12 cellular contexts compared by ENCODE assay signal in the genomic region with DNA sequence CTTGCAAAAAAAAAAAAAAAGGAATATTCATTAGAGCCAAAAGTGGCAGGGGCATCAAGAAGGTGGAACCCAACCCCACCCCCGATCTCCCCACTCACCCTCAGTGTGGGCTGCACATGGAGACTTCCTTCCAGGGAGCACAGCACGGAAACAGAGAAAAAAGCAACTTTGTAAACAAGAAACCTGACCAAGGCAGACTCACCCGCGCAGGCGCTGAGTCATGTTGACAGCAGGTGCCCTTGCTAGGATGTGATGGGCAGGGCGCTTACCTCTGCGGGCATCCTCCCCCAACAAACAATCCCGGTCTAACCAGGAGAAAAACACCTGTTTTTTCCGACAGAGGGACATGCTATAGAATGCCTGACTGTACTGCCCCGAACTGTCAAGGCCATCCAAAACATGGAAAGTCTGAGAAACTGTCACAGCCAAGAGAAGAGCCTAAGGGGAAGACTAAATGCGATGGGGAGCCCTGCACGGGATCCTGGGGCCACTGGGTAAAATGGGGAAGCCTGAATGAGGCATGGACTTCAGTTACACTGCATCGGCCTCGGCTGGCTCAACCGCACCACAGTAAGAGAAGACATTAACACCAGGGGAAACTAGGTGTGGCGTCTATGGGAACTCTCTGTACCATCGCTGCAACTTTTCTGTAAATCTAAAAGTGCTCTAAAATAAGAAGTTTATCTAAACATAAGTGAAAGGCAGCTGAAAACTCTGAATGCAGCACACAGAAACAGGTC.
A peak's percentile ranks its signal among the peaks of the same experiment; 100 is the strongest.
DNase-seq lines count a peak whose midpoint lies in the region; ATAC-seq and TF ChIP-seq lines count a peak whose summit lies in the region.
"Had no signal": no experiment of that assay in that cellular context is flagged by ENCODE, and none has a peak within 500 bp of the region (broad histone marks: within the 10 kb centered on the region; RNA-seq: fewer than 3 reads in every experiment).

No MANE protein-coding gene starts in this region.

- H3K4me1 ChIP-seq in breast epithelium (no peaks in the 10 kb centered on the region), stomach (peaks cover 0 to 10% (median 9%) of the 10 kb centered on the region in 4 donors)

- H3K27me3 ChIP-seq in breast epithelium = peaks cover 0 to 16% of the 10 kb centered on the region in 2 donors
- peaks cover 12 to 64% (median 48%) of the 10 kb centered on the region in 3 donors for H3K27me3 ChIP-seq in stomach

- H3K36me3 ChIP-seq in breast epithelium (no peaks in the 10 kb centered on the region), stomach (no peaks in the 10 kb centered on the region)
- H3K36me3 ChIP-seq: neutrophil had no signal

- no peaks in the 10 kb centered on the region for H3K36me3 Mint-ChIP-seq in MCF 10A (ENCODE audit: insufficient read depth, unreplicated experiment)
- H3K36me3 Mint-ChIP-seq in activated CD8-positive, alpha-beta T cell treated with anti-CD3 and anti-CD28 coated beads, Interleukin-2, amount 10 ng/mL, durations not matched to agents 7 days and 5 days (ENCODE audit: low read depth) = no peaks in the 10 kb centered on the region
- H3K36me3 Mint-ChIP-seq: CD4-positive, alpha-beta memory T cell had no signal

- BruUV-seq in MCF 10A (replicated peaks; lab: Mats Ljungman, UMichigan) = no TSS peak

- ATAC-seq in activated CD8-positive, alpha-beta T cell treated with anti-CD3 and anti-CD28 coated beads, Interleukin-2, amount 10 ng/mL, durations not matched to agents 7 days and 5 days = peak; percentile 38
- ATAC-seq in HG02798 (IDR thresholded peaks at IDR 0.05; ENCODE audit: poor library complexity, unreplicated experiment) (no peak), GM19467 (IDR thresholded peaks at IDR 0.05; ENCODE audit: unreplicated experiment) (no peak)
- ATAC-seq: left ventricle myocardium superior had no signal

- no peak overlapping the region for H3K4me3 Mint-ChIP-seq in MCF 10A (ENCODE audit: unreplicated experiment)
- no peak overlapping the region for H3K4me3 Mint-ChIP-seq in activated CD8-positive, alpha-beta T cell treated with anti-CD3 and anti-CD28 coated beads, Interleukin-2, amount 10 ng/mL, durations not matched to agents 7 days and 5 days
- H3K4me3 Mint-ChIP-seq: activated T-cell treated with anti-CD3 and anti-CD28 coated beads, Interleukin-2, amount 50 U/mL, for 24 hours had no signal

- no peak overlapping the region for H3K27ac Mint-ChIP-seq in MCF 10A (ENCODE audit: low read depth, unreplicated experiment)
- no peak overlapping the region for H3K27ac Mint-ChIP-seq in activated CD8-positive, alpha-beta T cell treated with anti-CD3 and anti-CD28 coated beads, Interleukin-2, amount 10 ng/mL, durations not matched to agents 7 days and 5 days
- H3K27ac Mint-ChIP-seq: activated T-cell treated with anti-CD3 and anti-CD28 coated beads, Interleukin-2, amount 50 U/mL, for 24 hours had no signal

- POLR2A ChIA-PET in MCF 10A (lab: Yijun Ruan, JAX) = no interaction called here
- POLR2A ChIA-PET in activated CD8-positive, alpha-beta T cell treated with anti-CD3 and anti-CD28 coated beads, Interleukin-2, amount 10 ng/mL, durations not matched to agents 7 days and 5 days (lab: Charles Lee) = no interaction called here

- TF ChIP-seq POLR2A in breast epithelium (IDR thresholded peaks at IDR 0.05) = no peak
- TF ChIP-seq POLR2A in stomach (IDR thresholded peaks at IDR 0.05) = no peak

- H3K27ac ChIP-seq in breast epithelium (no peak overlapping the region), stomach (no peak overlapping the region)
- H3K27ac ChIP-seq: neutrophil had no signal

- WGBS in stomach, 5 donors = 40 to 45% (median 41%) methylated on average over 17 of the region's 17 CpGs

- no peaks in the 10 kb centered on the region for H3K4me1 Mint-ChIP-seq in MCF 10A (ENCODE audit: insufficient read depth, unreplicated experiment)
- H3K4me1 Mint-ChIP-seq in activated CD8-positive, alpha-beta T cell treated with anti-CD3 and anti-CD28 coated beads, Interleukin-2, amount 10 ng/mL, durations not matched to agents 7 days and 5 days (ENCODE audit: low read depth) = peaks cover 7% of the 10 kb centered on the region

- peaks cover 58% of the 10 kb centered on the region for H3K27me3 Mint-ChIP-seq in MCF 10A (ENCODE audit: insufficient read depth, unreplicated experiment)
- peaks cover 35% of the 10 kb centered on the region for H3K27me3 Mint-ChIP-seq in activated CD8-positive, alpha-beta T cell treated with anti-CD3 and anti-CD28 coated beads, Interleukin-2, amount 10 ng/mL, durations not matched to agents 7 days and 5 days (ENCODE audit: low read depth)

- TF ChIP-seq CTCF in MCF 10A (IDR thresholded peaks at IDR 0.05; ENCODE audit: unreplicated experiment) (no peak), breast epithelium (IDR thresholded peaks at IDR 0.05) (no peak), stomach (IDR thresholded peaks at IDR 0.05) (no peak)

- intact Hi-C loops in MCF 10A (cut with micrococcal nuclease) (no loop called here), breast epithelium (cut with DNase I; ENCODE audit: low total_unique reads) (no loop called here), stomach (cut with DNase I; ENCODE audit: low total_unique reads) (no loop called here)

- DNase-seq in MCF 10A (ENCODE audit: unreplicated experiment) = peak; percentile 35
- no peak for DNase-seq in breast epithelium (ENCODE audit: low spot score in 2 of 2)
- peak; percentile 42 for DNase-seq in NCI-H2107 (lab: John Stamatoyannopoulos, UW)
- peak; percentile 33 for DNase-seq in activated CD8-positive, alpha-beta T cell treated with anti-CD3 and anti-CD28 coated beads, Interleukin-2, amount 10 ng/mL, durations not matched to agents 7 days and 5 days
- peak; percentile 34 for DNase-seq in stomach
- DNase-seq in NCI-H1694 (lab: John Stamatoyannopoulos, UW) = no peak
- DNase-seq: activated T-cell treated with anti-CD3 and anti-CD28 coated beads, Interleukin-2, amount 50 U/mL, for 24 hours; CD4-positive, alpha-beta memory T cell; left ventricle myocardium superior had no signal

- H3K9me3 ChIP-seq in breast epithelium (peaks cover 0 to 3% of the 10 kb centered on the region in 2 donors), stomach (no peaks in the 10 kb centered on the region)
- H3K9me3 ChIP-seq: neutrophil had no signal

- TF ChIP-seq EP300 in stomach (IDR thresholded peaks at IDR 0.05) = no peak

- CTCF ChIA-PET in MCF 10A (lab: Yijun Ruan, JAX) = no interaction called here
- CTCF ChIA-PET in activated CD8-positive, alpha-beta T cell treated with anti-CD3 and anti-CD28 coated beads, Interleukin-2, amount 10 ng/mL, durations not matched to agents 7 days and 5 days (lab: Charles Lee) = no interaction called here

- H3K4me3 ChIP-seq in breast epithelium = no peak overlapping the region
- no peak overlapping the region for H3K4me3 ChIP-seq in stomach

- H3K9me3 Mint-ChIP-seq in MCF 10A (ENCODE audit: unreplicated experiment) = peaks cover 8% of the 10 kb centered on the region
- no peaks in the 10 kb centered on the region for H3K9me3 Mint-ChIP-seq in activated CD8-positive, alpha-beta T cell treated with anti-CD3 and anti-CD28 coated beads, Interleukin-2, amount 10 ng/mL, durations not matched to agents 7 days and 5 days (ENCODE audit: insufficient read depth)
- H3K9me3 Mint-ChIP-seq: activated T-cell treated with anti-CD3 and anti-CD28 coated beads, Interleukin-2, amount 50 U/mL, for 24 hours; CD4-positive, alpha-beta memory T cell had no signal

Comparison
In these comparisons a context has a peak if more than half of its experiments do, and no peak if none do; other contexts are left out.
1. DNase-seq: peak in MCF 10A (single experiment), NCI-H2107 (single experiment), activated CD8-positive, alpha-beta T cell treated with anti-CD3 and anti-CD28 coated beads, Interleukin-2, amount 10 ng/mL, durations not matched to agents 7 days and 5 days (single experiment) and stomach (single experiment); none in breast epithelium (0 of 2) and NCI-H1694 (single experiment).